Comparison of ENCODE assay signal across 12 cellular contexts in genomic region chr4:105605493-105605892, GRCh38. TPM values are rescaled to one million over a fixed set of nuclear protein-coding genes. Genes with fewer than 3 reads are reported as not detected.
A peak's percentile ranks its signal among the peaks of the same experiment; 100 is the strongest.
DNase-seq lines count a peak whose midpoint lies in the region; ATAC-seq and TF ChIP-seq lines count a peak whose summit lies in the region.
"Had no signal": no experiment of that assay in that cellular context is flagged by ENCODE, and none has a peak within 500 bp of the region (broad histone marks: within the 10 kb centered on the region; RNA-seq: fewer than 3 reads in every experiment).

No MANE protein-coding gene starts in this region.

- in situ Hi-C loops in astrocyte of the spinal cord (cut with HindIII; ENCODE audit: low sequenced_read_pairs) = no loop called here

- no peak overlapping the region for H3K4me3 ChIP-seq in astrocyte of the spinal cord (ENCODE audit: low read depth, low read length)
- H3K4me3 ChIP-seq: esophagus squamous epithelium, sigmoid colon had no signal

- intact Hi-C loops in Right ventricle myocardium inferior (cut with DNase I) = no loop called here

- peak; percentile 65 for DNase-seq in NCI-H446 treated with DMSO at 0.1 percent for 48 hours (lab: John Stamatoyannopoulos, UW)
- peak; percentile 67 for DNase-seq in astrocyte of the spinal cord (ENCODE audit: low read depth, low spot score)
- DNase-seq in myocyte (ENCODE audit: low read depth) = peak; percentile 64
- no peak for DNase-seq in Right ventricle myocardium inferior (ENCODE audit: missing footprints)
- DNase-seq in NCI-H345 (lab: John Stamatoyannopoulos, UW) = no peak
- DNase-seq in hepatic stellate cell (ENCODE audit: low spot score) = no peak
- DNase-seq: esophagus squamous epithelium, NCI-H2107, sigmoid colon had no signal

- ATAC-seq in HG02610 (IDR thresholded peaks at IDR 0.05; ENCODE audit: unreplicated experiment) = peak; percentile 48
- ATAC-seq in Right ventricle myocardium inferior = no peak
- no peak for ATAC-seq in GM18867 (IDR thresholded peaks at IDR 0.05; ENCODE audit: unreplicated experiment)

- TF ChIP-seq CTCF in astrocyte of the spinal cord (IDR thresholded peaks at IDR 0.05; ENCODE audit: low read depth, low read length) = no peak

RNA-seq across cellular contexts. Expression of gene ARHGEF38, which starts 53.1 kb away (rescaled TPM):
- total RNA-seq in myocyte (0.13 and 0.47 TPM in 2 replicates), Right ventricle myocardium inferior (not detected)
- not detected for polyA plus RNA-seq in myocyte (2012)
- total RNA-seq: activated CD8-positive, alpha-beta memory T cell treated with anti-CD3 and anti-CD28 coated beads for 36 hours; sigmoid colon had no signal

Comparison
In these comparisons a context has a peak if more than half of its experiments do, and no peak if none do; other contexts are left out.
1. DNase-seq: peak in NCI-H446 treated with DMSO at 0.1 percent for 48 hours (single experiment), astrocyte of the spinal cord (single experiment) and myocyte (single experiment); none in Right ventricle myocardium inferior (single experiment), NCI-H345 (single experiment) and hepatic stellate cell (single experiment).